Comparison of ENCODE assay signal across 1 cellular context in genomic region chr12:123671876-123672275, GRCh38.
TF ChIP-seq lines count a peak whose summit lies in the region.

No MANE protein-coding gene starts in this region.

TF ChIP-seq in SK-N-SH, 30 proteins besides CTCF, POLR2A, EP300 and RAD21 (continued from another document):
- TF ChIP-seq ZBTB33 (IDR thresholded peaks at IDR 0.05; ENCODE audit: borderline replicate concordance, low read depth) (no peak), FOXM1 (IDR thresholded peaks at IDR 0.05; ENCODE audit: low read depth) (no peak), FOXJ3 (CRISPR knock-in tag; IDR thresholded peaks at IDR 0.05) (no peak), SIN3A (IDR thresholded peaks at IDR 0.05; ENCODE audit: borderline replicate concordance, low read depth, low read length) (no peak), ELF1 (IDR thresholded peaks at IDR 0.05) (no peak), YY1 (IDR thresholded peaks at IDR 0.05; ENCODE audit: low read depth) (no peak), USF1 (IDR thresholded peaks at IDR 0.05; ENCODE audit: borderline replicate concordance, low read depth) (no peak), CHD2 (IDR thresholded peaks at IDR 0.05; ENCODE audit: low read length, partially characterized antibody) (no peak), NFIC (IDR thresholded peaks at IDR 0.05; ENCODE audit: borderline replicate concordance) (no peak)
- TF ChIP-seq, protein P1, sequence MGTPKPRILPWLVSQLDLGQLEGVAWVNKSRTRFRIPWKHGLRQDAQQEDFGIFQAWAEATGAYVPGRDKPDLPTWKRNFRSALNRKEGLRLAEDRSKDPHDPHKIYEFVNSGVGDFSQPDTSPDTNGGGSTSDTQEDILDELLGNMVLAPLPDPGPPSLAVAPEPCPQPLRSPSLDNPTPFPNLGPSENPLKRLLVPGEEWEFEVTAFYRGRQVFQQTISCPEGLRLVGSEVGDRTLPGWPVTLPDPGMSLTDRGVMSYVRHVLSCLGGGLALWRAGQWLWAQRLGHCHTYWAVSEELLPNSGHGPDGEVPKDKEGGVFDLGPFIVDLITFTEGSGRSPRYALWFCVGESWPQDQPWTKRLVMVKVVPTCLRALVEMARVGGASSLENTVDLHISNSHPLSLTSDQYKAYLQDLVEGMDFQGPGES (IDR thresholded peaks at IDR 0.05; ENCODE audit: low read depth, low read length): no peak
TF ChIP-seq in SK-N-SH: peak in this region for 0.
